Comparison of ENCODE assay signal across 12 cellular contexts in the genomic region with DNA sequence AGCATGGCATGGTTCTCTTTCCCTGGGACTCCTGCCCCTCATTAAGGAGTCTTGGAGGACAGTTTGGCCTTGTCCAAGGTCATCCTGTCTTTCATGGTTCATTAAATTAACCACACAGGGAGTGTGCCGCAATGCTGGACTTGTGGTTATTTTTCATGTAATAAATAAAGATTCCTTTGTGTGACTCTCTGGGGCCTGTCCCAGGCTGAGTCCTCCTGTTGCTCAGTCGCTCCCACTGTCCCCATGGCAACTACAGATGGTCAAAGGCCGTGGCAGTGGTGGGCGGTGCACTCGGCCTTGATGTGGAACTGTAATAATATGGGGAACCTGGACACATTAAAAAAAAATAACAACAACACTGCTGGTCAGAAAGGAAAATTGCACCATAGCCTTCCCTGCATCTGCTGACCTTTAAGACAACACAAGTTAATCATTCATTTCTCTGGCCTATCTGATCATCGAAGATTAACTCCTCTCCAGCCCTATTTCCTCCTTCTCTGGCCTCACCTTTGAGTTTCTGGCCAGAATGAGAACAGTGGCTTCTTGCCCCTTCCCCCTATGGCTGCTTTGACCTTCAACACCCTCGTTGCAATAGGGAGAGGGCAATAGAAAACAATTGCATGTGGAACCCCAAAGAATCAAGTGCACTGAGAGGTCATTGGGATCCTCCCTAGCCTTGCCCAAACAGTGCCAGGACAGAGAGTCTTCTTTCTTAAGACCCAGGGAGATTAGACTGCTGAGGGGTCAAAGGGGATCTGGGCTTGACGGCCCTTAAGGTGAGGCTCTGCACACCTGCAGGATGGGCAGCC. TPM values are rescaled to one million over a fixed set of nuclear protein-coding genes. Genes with fewer than 3 reads are reported as not detected.
DNase-seq lines count a peak whose midpoint lies in the region; ATAC-seq, FAIRE-seq and TF ChIP-seq lines count a peak whose summit lies in the region.
"Had no signal": no experiment of that assay in that cellular context is flagged by ENCODE, and none has a peak within 500 bp of the region (broad histone marks: within the 10 kb centered on the region; RNA-seq: fewer than 3 reads in every experiment).

No MANE protein-coding gene starts in this region.

- H3K36me3 ChIP-seq in lung (ENCODE audit: control insufficient read depth in 2 of 2, insufficient read depth in 2 of 2, low read length in 2 of 2) (no peaks in the 10 kb centered on the region), transverse colon (no peaks in the 10 kb centered on the region)

- DNase-seq in lung (ENCODE audit: low spot score) (no peak), transverse colon (peak; percentile 83), frontal cortex (ENCODE audit: low spot score in 2 of 2) (no peak), NCI-H1694 treated with DMSO at 0.1 percent for 48 hours (lab: John Stamatoyannopoulos, UW) (no peak), NCI-H524 (lab: John Stamatoyannopoulos, UW) (no peak)
- DNase-seq in activated CD4-positive, alpha-beta T cell treated with anti-CD3 and anti-CD28 coated beads, Interleukin-2, amount 50 U/mL, for 4 hours: no peak
- DNase-seq: activated naive CD4-positive, alpha-beta T cell treated with Interleukin-2 at 50 U/mL for 16 hours; NCI-H1436; stimulated activated CD4-positive, alpha-beta T cell treated with anti-CD3 and anti-CD28 coated beads, Interleukin-4, amount 100 ng/mL, for 1 hour; T-helper 2 cell had no signal

- in situ Hi-C loops in transverse colon (cut with MboI; ENCODE audit: low pct_ligation_motif_present in 1 of 4, low pct_unique_long_range_greater_than_20kb in 1 of 4, low sequenced_read_pairs in 3 of 4): no loop called here

- peak overlapping the region; percentile 65 for H3K27ac ChIP-seq in cingulate gyrus (ENCODE audit: low read depth, low read length)
- peak overlapping the region; percentile 26 to 63 for H3K27ac ChIP-seq in lung (ENCODE audit: low read depth in 1 of 2, low read length in 1 of 2)
- peak overlapping the region; percentile 72 to 90 (median 76) for H3K27ac ChIP-seq in transverse colon

- H3K4me3 ChIP-seq in lung (no peak overlapping the region), transverse colon (no peak overlapping the region)

- H3K9me3 ChIP-seq in lung (ENCODE audit: control insufficient read depth in 2 of 2, insufficient read depth in 1 of 2, low read length in 1 of 2): no peaks in the 10 kb centered on the region
- no peaks in the 10 kb centered on the region for H3K9me3 ChIP-seq in transverse colon

- TF ChIP-seq POLR2A in transverse colon (IDR thresholded peaks at IDR 0.05): no peak

- intact Hi-C loops in transverse colon (cut with DNase I; ENCODE audit: low total_unique reads): no loop called here

- ATAC-seq in HG03175 (IDR thresholded peaks at IDR 0.05; ENCODE audit: unreplicated experiment) (peak; percentile 48), lung (ENCODE audit: insufficient read depth, low FRiP score) (peak; percentile 64)

- H3K4me1 ChIP-seq in lung (ENCODE audit: control insufficient read depth in 2 of 2, insufficient read depth in 2 of 2, low read length in 2 of 2): peaks cover 0 to 21% of the 10 kb centered on the region in 2 donors
- H3K4me1 ChIP-seq in transverse colon: peaks cover 17 to 41% (median 34%) of the 10 kb centered on the region in 4 donors

- TF ChIP-seq CTCF in lung (IDR thresholded peaks at IDR 0.05; ENCODE audit: control extremely low read depth, extremely low read depth) (no peak), transverse colon (IDR thresholded peaks at IDR 0.05) (peak in 2 of 5 experiments; percentile 42 to 57)

- WGBS in lung, 2 donors: 65 to 68% methylated on average over 8 of the region's 8 CpGs
- WGBS in transverse colon (ENCODE audit: low coverage in 1 of 2), 2 donors: 43 to 45% methylated on average over 3 to 8 of the region's 8 CpGs

- FAIRE-seq in frontal cortex (lab: Jason Lieb, UNC): no peak

- no peak for TF ChIP-seq EP300 in transverse colon (IDR thresholded peaks at IDR 0.05; ENCODE audit: low read depth)

- H3K27me3 ChIP-seq in lung (ENCODE audit: control insufficient read depth, insufficient read depth) (no peaks in the 10 kb centered on the region), transverse colon (no peaks in the 10 kb centered on the region)

RNA-seq across cellular contexts. Expression of gene PSD4, which starts 44.7 kb away (rescaled TPM):
- 10 to 100 TPM; 29.6 to 48.1 TPM for total RNA-seq in lung
- polyA plus RNA-seq in lung: 10 to 100 TPM; 20.9 to 28.5 TPM
- total RNA-seq in transverse colon: 100 to 1,000 TPM in 1 of 4 donors, 10 to 100 TPM in 3; 48.2 to 193 (median 87.4) TPM
- 3.3 TPM for total RNA-seq in frontal cortex
